In the genomic region with DNA sequence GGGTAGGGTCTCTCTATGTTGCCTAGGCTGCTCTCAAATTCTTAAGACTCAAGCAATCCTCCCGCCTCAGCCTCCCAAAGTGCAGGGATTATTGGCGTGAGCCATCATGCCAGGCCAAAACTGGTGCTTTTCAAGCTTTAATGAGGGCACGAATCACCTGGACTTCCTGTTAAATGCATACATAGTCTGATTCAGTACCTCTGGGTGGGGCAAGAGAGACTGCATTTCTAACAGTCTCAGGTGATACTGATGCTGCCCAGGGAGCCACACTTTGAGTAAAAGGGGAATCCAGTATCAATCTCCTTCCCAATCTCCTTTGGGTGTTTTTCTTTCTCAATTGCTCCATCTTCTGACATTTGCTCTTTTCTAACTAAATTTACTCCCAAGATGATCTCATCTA, we compare ENCODE assay signal across 1 cellular context.
TF ChIP-seq lines count a peak whose summit lies in the region.

No MANE protein-coding gene starts in this region.

TF ChIP-seq in GM23338, 12 proteins besides CTCF, POLR2A, EP300 and RAD21 (continued from another document):
- TF ChIP-seq, protein P1, sequence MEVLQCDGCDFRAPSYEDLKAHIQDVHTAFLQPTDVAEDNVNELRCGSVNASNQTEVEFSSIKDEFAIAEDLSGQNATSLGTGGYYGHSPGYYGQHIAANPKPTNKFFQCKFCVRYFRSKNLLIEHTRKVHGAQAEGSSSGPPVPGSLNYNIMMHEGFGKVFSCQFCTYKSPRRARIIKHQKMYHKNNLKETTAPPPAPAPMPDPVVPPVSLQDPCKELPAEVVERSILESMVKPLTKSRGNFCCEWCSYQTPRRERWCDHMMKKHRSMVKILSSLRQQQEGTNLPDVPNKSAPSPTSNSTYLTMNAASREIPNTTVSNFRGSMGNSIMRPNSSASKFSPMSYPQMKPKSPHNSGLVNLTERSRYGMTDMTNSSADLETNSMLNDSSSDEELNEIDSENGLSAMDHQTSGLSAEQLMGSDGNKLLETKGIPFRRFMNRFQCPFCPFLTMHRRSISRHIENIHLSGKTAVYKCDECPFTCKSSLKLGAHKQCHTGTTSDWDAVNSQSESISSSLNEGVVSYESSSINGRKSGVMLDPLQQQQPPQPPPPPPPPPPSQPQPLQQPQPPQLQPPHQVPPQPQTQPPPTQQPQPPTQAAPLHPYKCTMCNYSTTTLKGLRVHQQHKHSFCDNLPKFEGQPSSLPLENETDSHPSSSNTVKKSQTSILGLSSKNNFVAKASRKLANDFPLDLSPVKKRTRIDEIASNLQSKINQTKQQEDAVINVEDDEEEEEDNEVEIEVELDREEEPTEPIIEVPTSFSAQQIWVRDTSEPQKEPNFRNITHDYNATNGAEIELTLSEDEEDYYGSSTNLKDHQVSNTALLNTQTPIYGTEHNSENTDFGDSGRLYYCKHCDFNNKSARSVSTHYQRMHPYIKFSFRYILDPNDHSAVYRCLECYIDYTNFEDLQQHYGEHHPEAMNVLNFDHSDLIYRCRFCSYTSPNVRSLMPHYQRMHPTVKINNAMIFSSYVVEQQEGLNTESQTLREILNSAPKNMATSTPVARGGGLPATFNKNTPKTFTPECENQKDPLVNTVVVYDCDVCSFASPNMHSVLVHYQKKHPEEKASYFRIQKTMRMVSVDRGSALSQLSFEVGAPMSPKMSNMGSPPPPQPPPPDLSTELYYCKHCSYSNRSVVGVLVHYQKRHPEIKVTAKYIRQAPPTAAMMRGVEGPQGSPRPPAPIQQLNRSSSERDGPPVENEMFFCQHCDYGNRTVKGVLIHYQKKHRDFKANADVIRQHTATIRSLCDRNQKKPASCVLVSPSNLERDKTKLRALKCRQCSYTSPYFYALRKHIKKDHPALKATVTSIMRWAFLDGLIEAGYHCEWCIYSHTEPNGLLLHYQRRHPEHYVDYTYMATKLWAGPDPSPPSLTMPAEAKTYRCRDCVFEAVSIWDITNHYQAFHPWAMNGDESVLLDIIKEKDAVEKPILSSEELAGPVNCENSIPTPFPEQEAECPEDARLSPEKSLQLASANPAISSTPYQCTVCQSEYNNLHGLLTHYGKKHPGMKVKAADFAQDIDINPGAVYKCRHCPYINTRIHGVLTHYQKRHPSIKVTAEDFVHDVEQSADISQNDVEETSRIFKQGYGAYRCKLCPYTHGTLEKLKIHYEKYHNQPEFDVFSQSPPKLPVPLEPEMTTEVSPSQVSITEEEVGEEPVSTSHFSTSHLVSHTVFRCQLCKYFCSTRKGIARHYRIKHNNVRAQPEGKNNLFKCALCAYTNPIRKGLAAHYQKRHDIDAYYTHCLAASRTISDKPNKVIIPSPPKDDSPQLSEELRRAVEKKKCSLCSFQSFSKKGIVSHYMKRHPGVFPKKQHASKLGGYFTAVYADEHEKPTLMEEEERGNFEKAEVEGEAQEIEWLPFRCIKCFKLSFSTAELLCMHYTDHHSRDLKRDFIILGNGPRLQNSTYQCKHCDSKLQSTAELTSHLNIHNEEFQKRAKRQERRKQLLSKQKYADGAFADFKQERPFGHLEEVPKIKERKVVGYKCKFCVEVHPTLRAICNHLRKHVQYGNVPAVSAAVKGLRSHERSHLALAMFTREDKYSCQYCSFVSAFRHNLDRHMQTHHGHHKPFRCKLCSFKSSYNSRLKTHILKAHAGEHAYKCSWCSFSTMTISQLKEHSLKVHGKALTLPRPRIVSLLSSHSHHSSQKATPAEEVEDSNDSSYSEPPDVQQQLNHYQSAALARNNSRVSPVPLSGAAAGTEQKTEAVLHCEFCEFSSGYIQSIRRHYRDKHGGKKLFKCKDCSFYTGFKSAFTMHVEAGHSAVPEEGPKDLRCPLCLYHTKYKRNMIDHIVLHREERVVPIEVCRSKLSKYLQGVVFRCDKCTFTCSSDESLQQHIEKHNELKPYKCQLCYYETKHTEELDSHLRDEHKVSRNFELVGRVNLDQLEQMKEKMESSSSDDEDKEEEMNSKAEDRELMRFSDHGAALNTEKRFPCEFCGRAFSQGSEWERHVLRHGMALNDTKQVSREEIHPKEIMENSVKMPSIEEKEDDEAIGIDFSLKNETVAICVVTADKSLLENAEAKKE (CRISPR knock-in tag; IDR thresholded peaks at IDR 0.05), result no peak
- TF ChIP-seq ZNF331 (CRISPR knock-in tag; IDR thresholded peaks at IDR 0.05; ENCODE audit: low read depth), result no peak
- no peak for TF ChIP-seq JUNB (IDR thresholded peaks at IDR 0.05; ENCODE audit: unreplicated experiment)
- TF ChIP-seq EZH2 (IDR thresholded peaks at IDR 0.05; ENCODE audit: low read depth, unreplicated experiment), result no peak
- TF ChIP-seq, protein P2, sequence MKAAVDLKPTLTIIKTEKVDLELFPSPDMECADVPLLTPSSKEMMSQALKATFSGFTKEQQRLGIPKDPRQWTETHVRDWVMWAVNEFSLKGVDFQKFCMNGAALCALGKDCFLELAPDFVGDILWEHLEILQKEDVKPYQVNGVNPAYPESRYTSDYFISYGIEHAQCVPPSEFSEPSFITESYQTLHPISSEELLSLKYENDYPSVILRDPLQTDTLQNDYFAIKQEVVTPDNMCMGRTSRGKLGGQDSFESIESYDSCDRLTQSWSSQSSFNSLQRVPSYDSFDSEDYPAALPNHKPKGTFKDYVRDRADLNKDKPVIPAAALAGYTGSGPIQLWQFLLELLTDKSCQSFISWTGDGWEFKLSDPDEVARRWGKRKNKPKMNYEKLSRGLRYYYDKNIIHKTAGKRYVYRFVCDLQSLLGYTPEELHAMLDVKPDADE (IDR thresholded peaks at IDR 0.05), result no peak
- TF ChIP-seq ZNF114 (CRISPR knock-in tag; IDR thresholded peaks at IDR 0.05), result no peak
- TF ChIP-seq POLR2AphosphoS5 (IDR thresholded peaks at IDR 0.05; ENCODE audit: low read depth), result no peak
- TF ChIP-seq EZH2phosphoT487 (IDR thresholded peaks at IDR 0.05; ENCODE audit: unreplicated experiment), result no peak
- no peak for TF ChIP-seq CREB1 (CRISPR knock-in tag; IDR thresholded peaks at IDR 0.05; ENCODE audit: low read depth)
- TF ChIP-seq NANOG (IDR thresholded peaks at IDR 0.05; ENCODE audit: borderline replicate concordance), result no peak
